ENCODE assay signal across 8 cellular contexts in the genomic region with DNA sequence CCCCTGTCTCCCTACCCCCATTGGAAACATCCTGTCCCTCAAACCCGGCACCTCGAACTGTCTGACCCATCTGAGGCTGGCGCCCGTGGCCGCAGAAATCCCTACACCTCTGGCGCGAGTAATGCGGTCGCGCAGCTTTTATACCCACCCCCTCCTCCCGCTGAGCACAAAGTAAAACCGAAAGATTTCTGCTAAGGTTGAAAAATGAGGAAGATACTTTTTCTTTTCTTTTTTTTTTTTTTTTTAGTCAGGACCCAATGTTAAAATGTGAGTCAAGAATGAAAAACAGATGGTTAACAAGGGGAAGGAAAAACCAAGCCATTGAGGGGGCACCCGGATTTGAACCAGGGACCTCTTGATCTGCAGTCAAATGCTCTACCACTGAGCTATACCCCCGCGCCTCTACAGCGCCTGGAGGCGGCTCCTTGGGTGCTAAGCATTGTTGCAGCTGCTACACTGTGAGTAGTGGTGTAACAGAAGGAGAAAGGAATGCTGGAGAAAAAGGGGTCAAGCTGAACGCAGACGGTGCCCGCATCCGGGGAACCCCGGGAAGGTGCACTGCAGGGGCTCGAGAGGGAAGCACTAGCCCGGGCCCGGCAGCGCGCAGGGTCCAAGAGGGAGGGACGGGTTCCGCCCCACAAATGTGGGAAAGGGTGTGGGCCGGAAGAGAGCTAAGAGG. TPM values are rescaled to one million over a fixed set of nuclear protein-coding genes. Genes with fewer than 3 reads are reported as not detected.
DNase-seq lines count a peak whose midpoint lies in the region; FAIRE-seq and TF ChIP-seq lines count a peak whose summit lies in the region.

No MANE protein-coding gene starts in this region.

- H3F3A ChIP-seq in MM.1S (ENCODE audit: insufficient read depth, low read length): peaks cover 38% of the 10 kb centered on the region

- H3K9me2 ChIP-seq in MM.1S (replicated peaks; ENCODE audit: insufficient read depth, low read length): no peaks in the 10 kb centered on the region

- no peaks in the 10 kb centered on the region for H3K9me3 ChIP-seq in MM.1S (replicated peaks; ENCODE audit: insufficient read depth, low read length)
- no peaks in the 10 kb centered on the region for H3K9me3 ChIP-seq in SJCRH30 (replicated peaks)
- H3K9me3 ChIP-seq in neutrophil: no peaks in the 10 kb centered on the region

- H3K4me1 ChIP-seq in MM.1S (ENCODE audit: low read length) (peaks cover 11% of the 10 kb centered on the region), SJCRH30 (peaks cover 7% of the 10 kb centered on the region; the same call in 1 of the 2 replicates), neutrophil (ENCODE audit: control insufficient read depth in 1 of 2, insufficient read depth in 1 of 2, low read depth in 1 of 2, low read length in 1 of 2) (peaks cover 51 to 52% of the 10 kb centered on the region in 2 experiments)

- H3K27ac ChIP-seq in MM.1S (ENCODE audit: low read length): peak overlapping the region; percentile 80
- H3K27ac ChIP-seq in SJCRH30: peak overlapping the region; percentile 76
- peak overlapping the region; percentile 99 for H3K27ac ChIP-seq in neutrophil

- H3K4me3 ChIP-seq in MM.1S (ENCODE audit: low read length) (peak overlapping the region; percentile 99), SJCRH30 (peak overlapping the region; percentile 86), neutrophil (ENCODE audit: low read depth in 1 of 2, low read length in 1 of 2) (peak overlapping the region; percentile 80 to 99)

- H4K20me1 ChIP-seq in MM.1S (ENCODE audit: insufficient read depth, low read length): no peaks in the 10 kb centered on the region

- H3K9ac ChIP-seq in MM.1S (ENCODE audit: low read length): peak overlapping the region; percentile 81

- peak overlapping the region; percentile 95 for H2AFZ ChIP-seq in MM.1S (ENCODE audit: low read length)

- in situ Hi-C loops in G401 (cut with HindIII; ENCODE audit: low sequenced_read_pairs): no loop called here

- DNase-seq in G401 (ENCODE audit: low spot score) (peak; percentile 92), H54 (ENCODE audit: insufficient read length, low spot score) (no peak), MM.1S (peak; percentile 88), SJCRH30 (peak; percentile 86 to 94), foreskin melanocyte (peak; percentile 86), superior temporal gyrus (ENCODE audit: extremely low spot score) (peak; percentile 93)
- DNase-seq in activated naive CD4-positive, alpha-beta T cell treated with Interleukin-2 at 50 U/mL for 16 hours: peak; percentile 91

- TF ChIP-seq POLR2A in H54 (IDR thresholded peaks at IDR 0.05; ENCODE audit: low read depth, low read length): peak; percentile 37; the same call in 1 of the 2 replicates

- TF ChIP-seq CTCF in MM.1S (IDR thresholded peaks at IDR 0.05; ENCODE audit: low read length): peak; percentile 72
- no peak for TF ChIP-seq CTCF in neutrophil (IDR thresholded peaks at IDR 0.05)

- H3K27me3 ChIP-seq in MM.1S (replicated peaks; ENCODE audit: insufficient read depth, low read length) (no peaks in the 10 kb centered on the region), SJCRH30 (no peaks in the 10 kb centered on the region), neutrophil (peaks cover 5% of the 10 kb centered on the region)

- peak overlapping the region; percentile 82 for H3K4me2 ChIP-seq in MM.1S (ENCODE audit: low read depth, low read length)

- FAIRE-seq in H54 (lab: Jason Lieb, UNC): no peak

- H3K36me3 ChIP-seq in MM.1S (replicated peaks; ENCODE audit: insufficient read depth, low read length) (no peaks in the 10 kb centered on the region), SJCRH30 (no peaks in the 10 kb centered on the region), neutrophil (peaks cover 11% of the 10 kb centered on the region)

- peaks cover 39% of the 10 kb centered on the region for H3K79me2 ChIP-seq in MM.1S (ENCODE audit: low read length)

RNA-seq across cellular contexts. Expression of gene LASP1, which starts 0.8 kb away (rescaled TPM):
- total RNA-seq in G401 (2014; rRNA removed; shearing (Covaris generic)): 136 and 141 TPM in 2 replicates
- 36.7 and 38.8 TPM in 2 replicates for total RNA-seq in SJCRH30 (2014; rRNA removed; shearing (Covaris generic))

RNA-seq across cellular contexts. Expression of gene RPL23, which starts 15.6 kb away (rescaled TPM):
- 1,883 and 2,158 TPM in 2 replicates for total RNA-seq in G401 (2014; rRNA removed; shearing (Covaris generic))
- total RNA-seq in SJCRH30 (2014; rRNA removed; shearing (Covaris generic)): 2,556 and 2,769 TPM in 2 replicates

RNA-seq across cellular contexts. Expression of gene CWC25, which starts 44.0 kb away (rescaled TPM):
- 11.2 and 19.9 TPM in 2 replicates for total RNA-seq in G401 (2014; rRNA removed; shearing (Covaris generic))
- 10.6 and 12.3 TPM in 2 replicates for total RNA-seq in SJCRH30 (2014; rRNA removed; shearing (Covaris generic))
